ENCODE assay signal across 8 cellular contexts in the genomic region with DNA sequence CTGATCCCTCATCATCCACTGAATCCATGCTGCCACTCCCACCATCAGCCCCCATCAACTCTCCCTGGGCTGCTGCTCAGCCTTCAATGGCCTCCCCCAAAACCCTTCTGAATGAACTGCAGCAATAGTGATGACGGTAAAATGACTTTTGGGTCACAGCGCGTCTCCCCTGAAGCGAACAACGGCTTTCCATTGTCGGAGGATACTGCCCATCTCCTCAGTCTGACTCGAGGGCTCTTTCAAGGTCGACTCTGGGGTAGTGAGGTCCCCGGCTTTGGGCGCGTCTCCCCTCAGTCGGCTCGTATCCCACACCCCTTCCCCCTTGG. TPM values are rescaled to one million over a fixed set of nuclear protein-coding genes. Genes with fewer than 3 reads are reported as not detected.
A peak's percentile ranks its signal among the peaks of the same experiment; 100 is the strongest.
DNase-seq lines count a peak whose midpoint lies in the region; ATAC-seq, FAIRE-seq and TF ChIP-seq lines count a peak whose summit lies in the region.

No MANE protein-coding gene starts in this region.

- H3K27me3 Mint-ChIP-seq in Caco-2 (ENCODE audit: insufficient read depth, unreplicated experiment), result no peaks in the 10 kb centered on the region

- DNase-seq in Caco-2, result no peak
- no peak for DNase-seq in OCI-LY7 (ENCODE audit: low spot score)
- no peak for DNase-seq in endothelial cell of umbilical vein (ENCODE audit: low read depth, low spot score)
- no peak for DNase-seq in ovary
- DNase-seq in mucosa of gallbladder (ENCODE audit: low spot score), result no peak
- DNase-seq in HCEC 1CT, result no peak

- H3K4me2 ChIP-seq in OCI-LY7 (ENCODE audit: low read length), result peak overlapping the region; percentile 93
- H3K4me2 ChIP-seq in endothelial cell of umbilical vein (ENCODE audit: insufficient read depth, low read length), result peak overlapping the region; percentile 77

- H4K20me1 ChIP-seq in OCI-LY7 (ENCODE audit: insufficient read depth, low read length) (no peaks in the 10 kb centered on the region), endothelial cell of umbilical vein (replicated peaks; ENCODE audit: control insufficient read depth, extremely low read depth, insufficient read depth, low read length) (no peaks in the 10 kb centered on the region)

- H2AFZ ChIP-seq in OCI-LY7 (ENCODE audit: low read length) (peak overlapping the region; percentile 94), endothelial cell of umbilical vein (ENCODE audit: low read depth, low read length) (peak overlapping the region; percentile 44)

- dilution Hi-C loops in endothelial cell of umbilical vein (cut with MboI; ENCODE audit: extremely low pct_ligation_motif_present, low sequenced_read_pairs), result no loop called here

- no peaks in the 10 kb centered on the region for H3K36me3 ChIP-seq in Caco-2 (ENCODE audit: control insufficient read depth, insufficient read depth, low read length)
- H3K36me3 ChIP-seq in OCI-LY7 (ENCODE audit: insufficient read depth, low read length), result no peaks in the 10 kb centered on the region
- no peaks in the 10 kb centered on the region for H3K36me3 ChIP-seq in endothelial cell of umbilical vein (ENCODE audit: control insufficient read depth in 2 of 2, extremely low read depth in 1 of 2, insufficient read depth in 2 of 2, low read length in 2 of 2)
- no peaks in the 10 kb centered on the region for H3K36me3 ChIP-seq in ovary

- peak overlapping the region; percentile 89 for H3K27ac Mint-ChIP-seq in Caco-2 (ENCODE audit: unreplicated experiment)

- ATAC-seq in GM19324 (IDR thresholded peaks at IDR 0.05; ENCODE audit: low FRiP score, unreplicated experiment) (no peak), HG02678 (IDR thresholded peaks at IDR 0.05; ENCODE audit: unreplicated experiment) (no peak)

- TF ChIP-seq POLR2A in endothelial cell of umbilical vein (IDR thresholded peaks at IDR 0.05; ENCODE audit: low read depth, low read length) (no peak), ovary (IDR thresholded peaks at IDR 0.05) (no peak)

- H3K9me2 ChIP-seq in OCI-LY7 (ENCODE audit: insufficient read depth, low read length), result no peaks in the 10 kb centered on the region

- no peaks in the 10 kb centered on the region for H3K36me3 Mint-ChIP-seq in Caco-2 (ENCODE audit: insufficient read depth, unreplicated experiment)

- peak; percentile 12 for FAIRE-seq in endothelial cell of umbilical vein (lab: Jason Lieb, UNC)

- POLR2A ChIA-PET in Caco-2 (lab: Charles Lee), result interaction anchor here (1.0 to 1.2 kb wide), 2 partner anchors 57 to 80 kb away, joined by 3 read pairs; a partner anchor contains a TSS
- POLR2A ChIA-PET in OCI-LY7 (lab: Charles Lee), result interaction anchor here (0.7 to 2.0 kb wide), 7 partner anchors 11 to 142 kb away, joined by 3 to 16 read pairs (median 4); no protein-coding TSS in a partner anchor
- POLR2A ChIA-PET in endothelial cell of umbilical vein (lab: Charles Lee), result interaction anchor here (1.3 kb wide), 1 partner anchor 141 kb away, joined by 4 read pairs; no protein-coding TSS in a partner anchor

- H3K9ac ChIP-seq in endothelial cell of umbilical vein (replicated peaks; ENCODE audit: extremely low read depth, insufficient read depth, low read length), result no peak overlapping the region

- no peak for TF ChIP-seq EP300 in ovary (IDR thresholded peaks at IDR 0.05)

- H3K9me1 ChIP-seq in endothelial cell of umbilical vein (replicated peaks; ENCODE audit: control insufficient read depth, extremely low read depth, insufficient read depth, low read length), result no peaks in the 10 kb centered on the region

- H3K79me2 ChIP-seq in OCI-LY7 (ENCODE audit: insufficient read depth, low read depth, low read length), result no peaks in the 10 kb centered on the region
- no peaks in the 10 kb centered on the region for H3K79me2 ChIP-seq in endothelial cell of umbilical vein (ENCODE audit: control insufficient read depth, insufficient read depth, low read length)

- CTCF ChIA-PET in Caco-2 (lab: Charles Lee) (interaction anchor here (0.8 to 2.6 kb wide), 20 partner anchors 8 to 244 kb away, joined by 3 to 35 read pairs (median 6); a partner anchor contains a TSS), OCI-LY7 (lab: Charles Lee; ENCODE audit: unreplicated experiment) (interaction anchor here (2.2 kb wide), 1 partner anchor 141 kb away, joined by 11 read pairs; no protein-coding TSS in a partner anchor), endothelial cell of umbilical vein (lab: Charles Lee) (interaction anchor here (0.7 to 10.4 kb wide), 38 partner anchors 8 to 251 kb away, joined by 3 to 351 read pairs (median 7); a partner anchor contains a TSS)

- H3K4me3 ChIP-seq in Caco-2 (ENCODE audit: low read depth, low read length) (peak overlapping the region; percentile 82), OCI-LY7 (ENCODE audit: low read depth, low read length, poor library complexity, severe bottlenecking) (peak overlapping the region; percentile 75), endothelial cell of umbilical vein (replicated peaks in 1 of 3; ENCODE audit: insufficient read depth in 1 of 3, low read depth in 1 of 3, low read length in 3 of 3) (peak overlapping the region; percentile 1 to 65 (median 49)), ovary (peak overlapping the region; percentile 64)

- intact Hi-C loops in Caco-2 (cut with micrococcal nuclease; ENCODE audit: unreplicated experiment), result loop anchor here (1.0 kb wide), 4 partner anchors 50 to 174 kb away; no protein-coding TSS in a partner anchor
- intact Hi-C loops in OCI-LY7 (cut with micrococcal nuclease; ENCODE audit: unreplicated experiment), result loop anchor here (1.0 to 5.0 kb wide), 3 partner anchors 76 to 426 kb away; a partner anchor contains a TSS
- intact Hi-C loops in endothelial cell of umbilical vein (cut with micrococcal nuclease), result loop anchor here (1.0 to 2.0 kb wide), 9 partner anchors 20 to 250 kb away; a partner anchor contains a TSS
- intact Hi-C loops in ovary (cut with DNase I), result loop anchor here in 2 of 4 donors (5.0 kb wide), 2 partner anchors 141 to 146 kb away; no protein-coding TSS in a partner anchor

- H3K9me3 Mint-ChIP-seq in Caco-2 (ENCODE audit: unreplicated experiment), result no peaks in the 10 kb centered on the region

- TF ChIP-seq CTCF in Caco-2 (IDR thresholded peaks at IDR 0.05; ENCODE audit: insufficient read depth in 1 of 2, low read depth in 1 of 2, low read length in 1 of 2, severe bottlenecking in 1 of 2, unreplicated experiment in 1 of 2) (no peak), OCI-LY7 (conservative IDR thresholded peaks at IDR 0.05; ENCODE audit: low read length) (no peak), endothelial cell of umbilical vein (IDR thresholded peaks at IDR 0.05; ENCODE audit: extremely low read depth in 1 of 2, insufficient read depth in 1 of 2, low read depth in 1 of 2, low read length in 2 of 2) (no peak), ovary (IDR thresholded peaks at IDR 0.05) (no peak)

- WGBS in ovary, 3 donors, result 4 to 12% (median 7%) methylated on average over 13 of the region's 13 CpGs

- BruUV-seq in Caco-2 (replicated peaks; lab: Mats Ljungman, UMichigan) (TSS peak; percentile 74), OCI-LY7 (replicated peaks; lab: Mats Ljungman, UMichigan) (TSS peak; percentile 95), endothelial cell of umbilical vein (replicated peaks; lab: Mats Ljungman, UMichigan) (TSS peak; percentile 75)

- H3K4me3 Mint-ChIP-seq in Caco-2 (ENCODE audit: unreplicated experiment), result peak overlapping the region; percentile 92

- H3K27me3 ChIP-seq in Caco-2 (replicated peaks; ENCODE audit: control insufficient read depth, insufficient read depth, low read length), result no peaks in the 10 kb centered on the region
- H3K27me3 ChIP-seq in endothelial cell of umbilical vein (ENCODE audit: control insufficient read depth in 2 of 2, insufficient read depth in 2 of 2, low read length in 2 of 2), result no peaks in the 10 kb centered on the region
- no peaks in the 10 kb centered on the region for H3K27me3 ChIP-seq in ovary

- H3K4me1 ChIP-seq in Caco-2 (peaks cover 9% of the 10 kb centered on the region), OCI-LY7 (ENCODE audit: insufficient read depth, low read length, poor library complexity, severe bottlenecking) (peaks cover 9% of the 10 kb centered on the region), endothelial cell of umbilical vein (ENCODE audit: control insufficient read depth, extremely low read depth, insufficient read depth, low read length) (peaks cover 11% of the 10 kb centered on the region), ovary (ENCODE audit: insufficient read depth) (peaks cover 5% of the 10 kb centered on the region)

- peaks cover 5% of the 10 kb centered on the region for H3K4me1 Mint-ChIP-seq in Caco-2 (ENCODE audit: low read depth, unreplicated experiment)

- H3K9me3 ChIP-seq in Caco-2 (no peaks in the 10 kb centered on the region), OCI-LY7 (ENCODE audit: low read length) (no peaks in the 10 kb centered on the region), endothelial cell of umbilical vein (replicated peaks; ENCODE audit: control insufficient read depth, insufficient read depth, low read length) (no peaks in the 10 kb centered on the region), ovary (no peaks in the 10 kb centered on the region)

- H3K27ac ChIP-seq in OCI-LY7 (ENCODE audit: low read depth, low read length, poor library complexity, severe bottlenecking), result no peak overlapping the region
- peak overlapping the region; percentile 9 for H3K27ac ChIP-seq in endothelial cell of umbilical vein (ENCODE audit: insufficient read depth, low read depth, low read length)
- H3K27ac ChIP-seq in ovary, result peak overlapping the region in 1 of 2 donors; percentile 54

TF ChIP-seq in endothelial cell of umbilical vein, 7 proteins besides CTCF, POLR2A, EP300 and RAD21 (continues in another document):
- TF ChIP-seq MYC (IDR thresholded peaks at IDR 0.05; ENCODE audit: low read depth, low read length), result no peak
- TF ChIP-seq, protein P1, sequence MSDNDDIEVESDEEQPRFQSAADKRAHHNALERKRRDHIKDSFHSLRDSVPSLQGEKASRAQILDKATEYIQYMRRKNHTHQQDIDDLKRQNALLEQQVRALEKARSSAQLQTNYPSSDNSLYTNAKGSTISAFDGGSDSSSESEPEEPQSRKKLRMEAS (IDR thresholded peaks at IDR 0.05; ENCODE audit: insufficient read depth, insufficient read length), result no peak
- no peak for TF ChIP-seq FOS (IDR thresholded peaks at IDR 0.05; ENCODE audit: borderline replicate concordance, insufficient read depth, low read length)

RNA-seq across cellular contexts. Expression of a gene that starts 57.2 kb away (rescaled TPM):
- total RNA-seq in Caco-2 (2022), result 72.7 and 74.1 TPM in 2 replicates
- 7.6 and 8.4 TPM in 2 replicates for total RNA-seq in OCI-LY7 (2014; rRNA removed; shearing (Covaris generic))
- 12.4 and 16.6 TPM in 2 replicates for total RNA-seq in OCI-LY7 (2022)
- 83.4 and 85.2 TPM in 2 replicates for total RNA-seq in endothelial cell of umbilical vein
- polyA plus RNA-seq in endothelial cell of umbilical vein, result 25.5 and 31.1 TPM in 2 replicates
- polyA plus RNA-seq in endothelial cell of umbilical vein (2011; cell fraction: cytosol; rRNA removed), result 30.2 and 30.5 TPM in 2 replicates
- 57.4 and 59.3 TPM in 2 replicates for polyA plus RNA-seq in endothelial cell of umbilical vein (2011; cell fraction: nucleus; rRNA removed)
- 58.5 and 77.2 TPM in 2 replicates for polyA plus RNA-seq in endothelial cell of umbilical vein (2012)
- polyA minus RNA-seq in endothelial cell of umbilical vein, result 130 and 159 TPM in 2 replicates
- 30.9 TPM for polyA minus RNA-seq in endothelial cell of umbilical vein (2011; cell fraction: cytosol; rRNA and poly(A)+ RNA removed)
- 158 and 229 TPM in 2 replicates for polyA minus RNA-seq in endothelial cell of umbilical vein (2011; cell fraction: nucleus; rRNA and poly(A)+ RNA removed)
- total RNA-seq in ovary, result 100 to 1,000 TPM in 2 of 7 donors, 10 to 100 TPM in 5; 77.5 to 125 (median 84.4) TPM
- 10 to 100 TPM; 23.2 to 43.0 TPM for polyA plus RNA-seq in ovary
- 159 TPM for total RNA-seq in mucosa of gallbladder
